1 cellular context compared by ENCODE assay signal in the genomic region with DNA sequence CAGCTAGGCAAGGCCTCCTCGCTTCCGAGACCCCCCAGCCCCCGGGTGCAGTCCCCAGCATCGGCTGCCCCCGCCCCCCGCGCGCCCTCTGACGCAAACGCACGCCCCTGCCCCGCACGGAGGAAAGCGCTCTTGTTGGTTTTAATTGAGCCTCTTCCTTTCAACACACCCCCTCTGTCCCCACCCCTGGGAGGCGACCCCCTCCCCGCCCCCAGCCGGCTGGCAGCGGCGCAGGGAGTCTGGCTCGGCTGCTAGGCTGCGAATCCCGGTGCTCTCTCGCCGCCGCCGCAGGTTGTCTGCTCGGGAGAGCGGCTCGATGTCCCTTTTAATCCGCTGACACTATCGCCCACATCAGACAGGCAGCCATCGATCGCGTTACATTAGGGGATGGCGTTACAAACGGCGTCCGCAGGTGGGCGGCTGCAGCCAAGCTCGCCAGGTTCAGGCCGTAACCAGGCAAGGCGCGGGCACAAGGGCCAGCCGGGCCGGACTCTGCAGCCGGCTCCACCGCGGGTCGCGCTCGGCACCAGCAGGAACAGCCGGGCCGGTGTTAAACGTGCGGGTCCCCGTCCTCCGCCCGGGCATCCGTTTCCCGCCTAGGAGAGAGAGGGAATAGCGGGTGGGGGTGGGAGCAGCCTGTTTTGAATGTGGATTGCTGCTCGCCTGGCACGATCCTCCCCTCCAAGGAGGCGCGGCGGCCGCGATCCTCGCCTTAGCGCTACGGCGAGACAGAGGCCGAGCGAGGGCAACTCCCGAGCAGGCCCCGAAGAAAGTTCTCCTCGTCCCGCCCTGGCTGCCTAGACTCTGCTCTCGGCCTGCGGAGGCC.
TF ChIP-seq lines count a peak whose summit lies in the region.

No MANE protein-coding gene starts in this region.

TF ChIP-seq in HepG2, 621 proteins besides CTCF, POLR2A, EP300 and RAD21 (continued from another document and continues in another):
- TF ChIP-seq, protein P1, sequence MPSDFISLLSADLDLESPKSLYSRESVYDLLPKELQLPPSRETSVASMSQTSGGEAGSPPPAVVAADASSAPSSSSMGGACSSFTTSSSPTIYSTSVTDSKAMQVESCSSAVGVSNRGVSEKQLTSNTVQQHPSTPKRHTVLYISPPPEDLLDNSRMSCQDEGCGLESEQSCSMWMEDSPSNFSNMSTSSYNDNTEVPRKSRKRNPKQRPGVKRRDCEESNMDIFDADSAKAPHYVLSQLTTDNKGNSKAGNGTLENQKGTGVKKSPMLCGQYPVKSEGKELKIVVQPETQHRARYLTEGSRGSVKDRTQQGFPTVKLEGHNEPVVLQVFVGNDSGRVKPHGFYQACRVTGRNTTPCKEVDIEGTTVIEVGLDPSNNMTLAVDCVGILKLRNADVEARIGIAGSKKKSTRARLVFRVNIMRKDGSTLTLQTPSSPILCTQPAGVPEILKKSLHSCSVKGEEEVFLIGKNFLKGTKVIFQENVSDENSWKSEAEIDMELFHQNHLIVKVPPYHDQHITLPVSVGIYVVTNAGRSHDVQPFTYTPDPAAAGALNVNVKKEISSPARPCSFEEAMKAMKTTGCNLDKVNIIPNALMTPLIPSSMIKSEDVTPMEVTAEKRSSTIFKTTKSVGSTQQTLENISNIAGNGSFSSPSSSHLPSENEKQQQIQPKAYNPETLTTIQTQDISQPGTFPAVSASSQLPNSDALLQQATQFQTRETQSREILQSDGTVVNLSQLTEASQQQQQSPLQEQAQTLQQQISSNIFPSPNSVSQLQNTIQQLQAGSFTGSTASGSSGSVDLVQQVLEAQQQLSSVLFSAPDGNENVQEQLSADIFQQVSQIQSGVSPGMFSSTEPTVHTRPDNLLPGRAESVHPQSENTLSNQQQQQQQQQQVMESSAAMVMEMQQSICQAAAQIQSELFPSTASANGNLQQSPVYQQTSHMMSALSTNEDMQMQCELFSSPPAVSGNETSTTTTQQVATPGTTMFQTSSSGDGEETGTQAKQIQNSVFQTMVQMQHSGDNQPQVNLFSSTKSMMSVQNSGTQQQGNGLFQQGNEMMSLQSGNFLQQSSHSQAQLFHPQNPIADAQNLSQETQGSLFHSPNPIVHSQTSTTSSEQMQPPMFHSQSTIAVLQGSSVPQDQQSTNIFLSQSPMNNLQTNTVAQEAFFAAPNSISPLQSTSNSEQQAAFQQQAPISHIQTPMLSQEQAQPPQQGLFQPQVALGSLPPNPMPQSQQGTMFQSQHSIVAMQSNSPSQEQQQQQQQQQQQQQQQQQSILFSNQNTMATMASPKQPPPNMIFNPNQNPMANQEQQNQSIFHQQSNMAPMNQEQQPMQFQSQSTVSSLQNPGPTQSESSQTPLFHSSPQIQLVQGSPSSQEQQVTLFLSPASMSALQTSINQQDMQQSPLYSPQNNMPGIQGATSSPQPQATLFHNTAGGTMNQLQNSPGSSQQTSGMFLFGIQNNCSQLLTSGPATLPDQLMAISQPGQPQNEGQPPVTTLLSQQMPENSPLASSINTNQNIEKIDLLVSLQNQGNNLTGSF (CRISPR knock-in tag; IDR thresholded peaks at IDR 0.05), result no peak
- TF ChIP-seq, protein P2, sequence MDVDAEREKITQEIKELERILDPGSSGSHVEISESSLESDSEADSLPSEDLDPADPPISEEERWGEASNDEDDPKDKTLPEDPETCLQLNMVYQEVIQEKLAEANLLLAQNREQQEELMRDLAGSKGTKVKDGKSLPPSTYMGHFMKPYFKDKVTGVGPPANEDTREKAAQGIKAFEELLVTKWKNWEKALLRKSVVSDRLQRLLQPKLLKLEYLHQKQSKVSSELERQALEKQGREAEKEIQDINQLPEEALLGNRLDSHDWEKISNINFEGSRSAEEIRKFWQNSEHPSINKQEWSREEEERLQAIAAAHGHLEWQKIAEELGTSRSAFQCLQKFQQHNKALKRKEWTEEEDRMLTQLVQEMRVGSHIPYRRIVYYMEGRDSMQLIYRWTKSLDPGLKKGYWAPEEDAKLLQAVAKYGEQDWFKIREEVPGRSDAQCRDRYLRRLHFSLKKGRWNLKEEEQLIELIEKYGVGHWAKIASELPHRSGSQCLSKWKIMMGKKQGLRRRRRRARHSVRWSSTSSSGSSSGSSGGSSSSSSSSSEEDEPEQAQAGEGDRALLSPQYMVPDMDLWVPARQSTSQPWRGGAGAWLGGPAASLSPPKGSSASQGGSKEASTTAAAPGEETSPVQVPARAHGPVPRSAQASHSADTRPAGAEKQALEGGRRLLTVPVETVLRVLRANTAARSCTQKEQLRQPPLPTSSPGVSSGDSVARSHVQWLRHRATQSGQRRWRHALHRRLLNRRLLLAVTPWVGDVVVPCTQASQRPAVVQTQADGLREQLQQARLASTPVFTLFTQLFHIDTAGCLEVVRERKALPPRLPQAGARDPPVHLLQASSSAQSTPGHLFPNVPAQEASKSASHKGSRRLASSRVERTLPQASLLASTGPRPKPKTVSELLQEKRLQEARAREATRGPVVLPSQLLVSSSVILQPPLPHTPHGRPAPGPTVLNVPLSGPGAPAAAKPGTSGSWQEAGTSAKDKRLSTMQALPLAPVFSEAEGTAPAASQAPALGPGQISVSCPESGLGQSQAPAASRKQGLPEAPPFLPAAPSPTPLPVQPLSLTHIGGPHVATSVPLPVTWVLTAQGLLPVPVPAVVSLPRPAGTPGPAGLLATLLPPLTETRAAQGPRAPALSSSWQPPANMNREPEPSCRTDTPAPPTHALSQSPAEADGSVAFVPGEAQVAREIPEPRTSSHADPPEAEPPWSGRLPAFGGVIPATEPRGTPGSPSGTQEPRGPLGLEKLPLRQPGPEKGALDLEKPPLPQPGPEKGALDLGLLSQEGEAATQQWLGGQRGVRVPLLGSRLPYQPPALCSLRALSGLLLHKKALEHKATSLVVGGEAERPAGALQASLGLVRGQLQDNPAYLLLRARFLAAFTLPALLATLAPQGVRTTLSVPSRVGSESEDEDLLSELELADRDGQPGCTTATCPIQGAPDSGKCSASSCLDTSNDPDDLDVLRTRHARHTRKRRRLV (CRISPR knock-in tag; IDR thresholded peaks at IDR 0.05), result no peak
- TF ChIP-seq MTF1 (CRISPR knock-in tag; IDR thresholded peaks at IDR 0.05) (no peak), ZFY (CRISPR knock-in tag; IDR thresholded peaks at IDR 0.05) (peak; percentile 75), JUND (CRISPR knock-in tag; IDR thresholded peaks at IDR 0.05) (no peak), MYC (CRISPR knock-in tag; IDR thresholded peaks at IDR 0.05; ENCODE audit: borderline replicate concordance) (peak; percentile 44; the same call in 1 of the 2 replicates), HNRNPH1 (optimal IDR thresholded peaks at IDR 0.05; ENCODE audit: low read depth, low read length) (no peak), ZSCAN31 (CRISPR knock-in tag; IDR thresholded peaks at IDR 0.05; ENCODE audit: low read depth) (no peak), RFXANK (CRISPR knock-in tag; IDR thresholded peaks at IDR 0.05) (no peak), ZNF570 (CRISPR knock-in tag; IDR thresholded peaks at IDR 0.05; ENCODE audit: borderline replicate concordance) (no peak), NR2F2 (IDR thresholded peaks at IDR 0.05; ENCODE audit: borderline replicate concordance, low read depth) (no peak), ZNF501 (CRISPR knock-in tag; IDR thresholded peaks at IDR 0.05) (peak; percentile 12; the same call in 1 of the 2 replicates), SALL1 (CRISPR knock-in tag; IDR thresholded peaks at IDR 0.05) (no peak; the same call in 1 of the 2 replicates), GLI4 (CRISPR knock-in tag; IDR thresholded peaks at IDR 0.05; ENCODE audit: borderline replicate concordance) (no peak; the same call in 1 of the 2 replicates), SAP130 (CRISPR knock-in tag; IDR thresholded peaks at IDR 0.05; ENCODE audit: low read depth) (no peak; the same call in 1 of the 2 replicates), ZNF230 (CRISPR knock-in tag; IDR thresholded peaks at IDR 0.05) (no peak; the same call in 1 of the 2 replicates), ZNF136 (CRISPR knock-in tag; IDR thresholded peaks at IDR 0.05; ENCODE audit: low read depth) (no peak), KAT7 (CRISPR knock-in tag; IDR thresholded peaks at IDR 0.05; ENCODE audit: borderline replicate concordance) (peak; percentile 34; the same call in 1 of the 2 replicates), ZNF883 (CRISPR knock-in tag; IDR thresholded peaks at IDR 0.05; ENCODE audit: not compliant biosample characterization) (no peak), AGO1 (IDR thresholded peaks at IDR 0.05; ENCODE audit: low read depth, low read length, poor library complexity, severe bottlenecking) (no peak), TBP (CRISPR knock-in tag; IDR thresholded peaks at IDR 0.05) (no peak), CHD4 (IDR thresholded peaks at IDR 0.05; ENCODE audit: borderline replicate concordance, low read length) (no peak), KDM6A (CRISPR knock-in tag; IDR thresholded peaks at IDR 0.05; ENCODE audit: low read depth) (no peak), ZNF670 (CRISPR knock-in tag; IDR thresholded peaks at IDR 0.05; ENCODE audit: borderline replicate concordance) (peak; percentile 54; the same call in 1 of the 2 replicates), TP53 (CRISPR knock-in tag; conservative IDR thresholded peaks at IDR 0.05) (no peak), HOXD1 (CRISPR knock-in tag; IDR thresholded peaks at IDR 0.05) (no peak), ZFX (CRISPR knock-in tag; IDR thresholded peaks at IDR 0.05; ENCODE audit: low read depth) (peak; percentile 66), ZNF34 (CRISPR knock-in tag; IDR thresholded peaks at IDR 0.05; ENCODE audit: borderline replicate concordance) (0 out of 2 replicates have a peak, but pooled peaks have one; percentile 80)
- TF ChIP-seq, protein P3, sequence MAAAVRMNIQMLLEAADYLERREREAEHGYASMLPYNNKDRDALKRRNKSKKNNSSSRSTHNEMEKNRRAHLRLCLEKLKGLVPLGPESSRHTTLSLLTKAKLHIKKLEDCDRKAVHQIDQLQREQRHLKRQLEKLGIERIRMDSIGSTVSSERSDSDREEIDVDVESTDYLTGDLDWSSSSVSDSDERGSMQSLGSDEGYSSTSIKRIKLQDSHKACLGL (CRISPR knock-in tag; IDR thresholded peaks at IDR 0.05), result 0 out of 2 replicates have a peak, but pooled peaks have one; percentile 50
- TF ChIP-seq, protein P4, sequence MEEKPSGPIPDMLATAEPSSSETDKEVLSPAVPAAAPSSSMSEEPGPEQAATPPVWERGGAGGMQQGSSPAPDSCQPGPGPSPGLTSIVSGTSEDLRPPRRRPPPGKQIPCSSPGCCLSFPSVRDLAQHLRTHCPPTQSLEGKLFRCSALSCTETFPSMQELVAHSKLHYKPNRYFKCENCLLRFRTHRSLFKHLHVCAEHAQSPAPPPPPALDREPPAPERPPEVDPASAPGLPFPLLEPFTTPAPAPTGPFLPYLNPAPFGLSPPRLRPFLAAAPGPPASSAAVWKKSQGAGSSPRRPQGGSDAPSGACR (CRISPR knock-in tag; IDR thresholded peaks at IDR 0.05), result no peak
- TF ChIP-seq, protein P5, sequence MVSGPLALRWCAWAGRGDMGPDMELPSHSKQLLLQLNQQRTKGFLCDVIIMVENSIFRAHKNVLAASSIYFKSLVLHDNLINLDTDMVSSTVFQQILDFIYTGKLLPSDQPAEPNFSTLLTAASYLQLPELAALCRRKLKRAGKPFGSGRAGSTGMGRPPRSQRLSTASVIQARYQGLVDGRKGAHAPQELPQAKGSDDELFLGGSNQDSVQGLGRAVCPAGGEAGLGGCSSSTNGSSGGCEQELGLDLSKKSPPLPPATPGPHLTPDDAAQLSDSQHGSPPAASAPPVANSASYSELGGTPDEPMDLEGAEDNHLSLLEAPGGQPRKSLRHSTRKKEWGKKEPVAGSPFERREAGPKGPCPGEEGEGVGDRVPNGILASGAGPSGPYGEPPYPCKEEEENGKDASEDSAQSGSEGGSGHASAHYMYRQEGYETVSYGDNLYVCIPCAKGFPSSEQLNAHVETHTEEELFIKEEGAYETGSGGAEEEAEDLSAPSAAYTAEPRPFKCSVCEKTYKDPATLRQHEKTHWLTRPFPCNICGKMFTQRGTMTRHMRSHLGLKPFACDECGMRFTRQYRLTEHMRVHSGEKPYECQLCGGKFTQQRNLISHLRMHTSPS (CRISPR knock-in tag; IDR thresholded peaks at IDR 0.05; ENCODE audit: low read depth), result 0 out of 2 replicates have a peak, but pooled peaks have one; percentile 56
- TF ChIP-seq, protein P6, sequence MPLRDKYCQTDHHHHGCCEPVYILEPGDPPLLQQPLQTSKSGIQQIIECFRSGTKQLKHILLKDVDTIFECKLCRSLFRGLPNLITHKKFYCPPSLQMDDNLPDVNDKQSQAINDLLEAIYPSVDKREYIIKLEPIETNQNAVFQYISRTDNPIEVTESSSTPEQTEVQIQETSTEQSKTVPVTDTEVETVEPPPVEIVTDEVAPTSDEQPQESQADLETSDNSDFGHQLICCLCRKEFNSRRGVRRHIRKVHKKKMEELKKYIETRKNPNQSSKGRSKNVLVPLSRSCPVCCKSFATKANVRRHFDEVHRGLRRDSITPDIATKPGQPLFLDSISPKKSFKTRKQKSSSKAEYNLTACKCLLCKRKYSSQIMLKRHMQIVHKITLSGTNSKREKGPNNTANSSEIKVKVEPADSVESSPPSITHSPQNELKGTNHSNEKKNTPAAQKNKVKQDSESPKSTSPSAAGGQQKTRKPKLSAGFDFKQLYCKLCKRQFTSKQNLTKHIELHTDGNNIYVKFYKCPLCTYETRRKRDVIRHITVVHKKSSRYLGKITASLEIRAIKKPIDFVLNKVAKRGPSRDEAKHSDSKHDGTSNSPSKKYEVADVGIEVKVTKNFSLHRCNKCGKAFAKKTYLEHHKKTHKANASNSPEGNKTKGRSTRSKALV (CRISPR knock-in tag; IDR thresholded peaks at IDR 0.05), result no peak
- TF ChIP-seq, protein P7, sequence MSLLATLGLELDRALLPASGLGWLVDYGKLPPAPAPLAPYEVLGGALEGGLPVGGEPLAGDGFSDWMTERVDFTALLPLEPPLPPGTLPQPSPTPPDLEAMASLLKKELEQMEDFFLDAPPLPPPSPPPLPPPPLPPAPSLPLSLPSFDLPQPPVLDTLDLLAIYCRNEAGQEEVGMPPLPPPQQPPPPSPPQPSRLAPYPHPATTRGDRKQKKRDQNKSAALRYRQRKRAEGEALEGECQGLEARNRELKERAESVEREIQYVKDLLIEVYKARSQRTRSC (CRISPR knock-in tag; IDR thresholded peaks at IDR 0.05; ENCODE audit: low read depth), result no peak
- TF ChIP-seq, protein P8, sequence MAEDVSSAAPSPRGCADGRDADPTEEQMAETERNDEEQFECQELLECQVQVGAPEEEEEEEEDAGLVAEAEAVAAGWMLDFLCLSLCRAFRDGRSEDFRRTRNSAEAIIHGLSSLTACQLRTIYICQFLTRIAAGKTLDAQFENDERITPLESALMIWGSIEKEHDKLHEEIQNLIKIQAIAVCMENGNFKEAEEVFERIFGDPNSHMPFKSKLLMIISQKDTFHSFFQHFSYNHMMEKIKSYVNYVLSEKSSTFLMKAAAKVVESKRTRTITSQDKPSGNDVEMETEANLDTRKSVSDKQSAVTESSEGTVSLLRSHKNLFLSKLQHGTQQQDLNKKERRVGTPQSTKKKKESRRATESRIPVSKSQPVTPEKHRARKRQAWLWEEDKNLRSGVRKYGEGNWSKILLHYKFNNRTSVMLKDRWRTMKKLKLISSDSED (CRISPR knock-in tag; IDR thresholded peaks at IDR 0.05), result no peak
- TF ChIP-seq, protein P9, sequence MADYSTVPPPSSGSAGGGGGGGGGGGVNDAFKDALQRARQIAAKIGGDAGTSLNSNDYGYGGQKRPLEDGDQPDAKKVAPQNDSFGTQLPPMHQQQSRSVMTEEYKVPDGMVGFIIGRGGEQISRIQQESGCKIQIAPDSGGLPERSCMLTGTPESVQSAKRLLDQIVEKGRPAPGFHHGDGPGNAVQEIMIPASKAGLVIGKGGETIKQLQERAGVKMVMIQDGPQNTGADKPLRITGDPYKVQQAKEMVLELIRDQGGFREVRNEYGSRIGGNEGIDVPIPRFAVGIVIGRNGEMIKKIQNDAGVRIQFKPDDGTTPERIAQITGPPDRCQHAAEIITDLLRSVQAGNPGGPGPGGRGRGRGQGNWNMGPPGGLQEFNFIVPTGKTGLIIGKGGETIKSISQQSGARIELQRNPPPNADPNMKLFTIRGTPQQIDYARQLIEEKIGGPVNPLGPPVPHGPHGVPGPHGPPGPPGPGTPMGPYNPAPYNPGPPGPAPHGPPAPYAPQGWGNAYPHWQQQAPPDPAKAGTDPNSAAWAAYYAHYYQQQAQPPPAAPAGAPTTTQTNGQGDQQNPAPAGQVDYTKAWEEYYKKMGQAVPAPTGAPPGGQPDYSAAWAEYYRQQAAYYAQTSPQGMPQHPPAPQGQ (CRISPR knock-in tag; IDR thresholded peaks at IDR 0.05; ENCODE audit: borderline replicate concordance), result no peak
